Comparison of ENCODE assay signal across 8 cellular contexts in genomic region chr11:78188012-78188808, GRCh38. TPM values are rescaled to one million over a fixed set of nuclear protein-coding genes. Genes with fewer than 3 reads are reported as not detected.
DNase-seq lines count a peak whose midpoint lies in the region; ATAC-seq and TF ChIP-seq lines count a peak whose summit lies in the region.

Gene KCTD21, minus strand, starts transcription at chr11:78188626. Its CDS starts 14,072 bp downstream, at chr11:78174554.

- no peaks in the 10 kb centered on the region for H3K9me2 ChIP-seq in OCI-LY1 (ENCODE audit: low read depth, low read length)

- no peaks in the 10 kb centered on the region for H4K20me1 ChIP-seq in OCI-LY1 (ENCODE audit: insufficient read depth, low read length)

- peaks cover 19% of the 10 kb centered on the region for H3K4me1 ChIP-seq in OCI-LY1 (ENCODE audit: insufficient read depth, low read length, severe bottlenecking)

- peaks cover 28% of the 10 kb centered on the region for H3K4me1 Mint-ChIP-seq in endothelial cell (ENCODE audit: unreplicated experiment)
- H3K4me1 Mint-ChIP-seq in mesothelial cell of epicardium = peaks cover 27% of the 10 kb centered on the region

- peak within 1 kb of the TSS; percentile 99 for H3K4me3 Mint-ChIP-seq in endothelial cell (ENCODE audit: unreplicated experiment)
- peak within 1 kb of the TSS; percentile 95 for H3K4me3 Mint-ChIP-seq in mesothelial cell of epicardium

- DNase-seq in DMS 273 (lab: John Stamatoyannopoulos, UW; ENCODE audit: unreplicated experiment) (peak; percentile 96), HuH-7 (ENCODE audit: low spot score) (peak; percentile 90), endothelial cell (ENCODE audit: low spot score) (peak; percentile 96), mesothelial cell of epicardium (ENCODE audit: low spot score in 2 of 2, unreplicated experiment in 2 of 2) (peak; percentile 85 to 89)
- DNase-seq in activated CD8-positive, alpha-beta memory T cell treated with anti-CD3 and anti-CD28 coated beads, Interleukin-2, amount 50 U/mL, for 48 hours = peak; percentile 94
- peak; percentile 83 to 84 for DNase-seq in stimulated activated CD8-positive, alpha-beta memory T cell treated with anti-CD3 and anti-CD28 coated beads, Interleukin-15, amount 100 ng/mL, for 4 hours (ENCODE audit: low read depth in 2 of 2)

- ATAC-seq in GM21526 (IDR thresholded peaks at IDR 0.05; ENCODE audit: low FRiP score, unreplicated experiment) = peak; percentile 96

- no peaks in the 10 kb centered on the region for H3K9me3 ChIP-seq in OCI-LY1 (ENCODE audit: low read length)

- no peaks in the 10 kb centered on the region for H3F3A ChIP-seq in OCI-LY1 (ENCODE audit: insufficient read depth, low read length)

- no peak within 1 kb of the TSS for H3K27ac ChIP-seq in OCI-LY1 (ENCODE audit: low read depth, low read length, poor library complexity, severe bottlenecking)

- H3K36me3 Mint-ChIP-seq in endothelial cell (ENCODE audit: low read depth, unreplicated experiment) = peaks cover 6% of the 10 kb centered on the region
- peaks cover 1% of the 10 kb centered on the region for H3K36me3 Mint-ChIP-seq in mesothelial cell of epicardium

- peak within 1 kb of the TSS; percentile 79 for H3K4me3 ChIP-seq in OCI-LY1 (ENCODE audit: low read depth, low read length, poor library complexity, severe bottlenecking)

- H3K9me3 Mint-ChIP-seq in endothelial cell (ENCODE audit: unreplicated experiment) (no peaks in the 10 kb centered on the region), mesothelial cell of epicardium (no peaks in the 10 kb centered on the region)

- peak within 1 kb of the TSS; percentile 65; the same call in 1 of the 2 replicates for H2AFZ ChIP-seq in OCI-LY1 (ENCODE audit: low read length)

- H3K27ac Mint-ChIP-seq in endothelial cell (ENCODE audit: unreplicated experiment) (peak within 1 kb of the TSS; percentile 57), mesothelial cell of epicardium (peak within 1 kb of the TSS; percentile 74)

- no peaks in the 10 kb centered on the region for H3K36me3 ChIP-seq in OCI-LY1 (ENCODE audit: insufficient read depth, low read length)

- no peaks in the 10 kb centered on the region for H3K79me2 ChIP-seq in OCI-LY1 (ENCODE audit: insufficient read depth, low read length)

- H3K4me2 ChIP-seq in OCI-LY1 (ENCODE audit: low read length) = peak within 1 kb of the TSS; percentile 93

- peak within 1 kb of the TSS; percentile 64 for H3K9ac ChIP-seq in OCI-LY1 (ENCODE audit: low read length)

- no peaks in the 10 kb centered on the region; the same call in 1 of the 2 replicates for H3K27me3 ChIP-seq in OCI-LY1 (ENCODE audit: insufficient read depth, low read length)

- TF ChIP-seq CTCF in OCI-LY1 (IDR thresholded peaks at IDR 0.05; ENCODE audit: low read length) (no peak), endothelial cell (IDR thresholded peaks at IDR 0.05; ENCODE audit: unreplicated experiment) (no peak), mesothelial cell of epicardium (IDR thresholded peaks at IDR 0.05; ENCODE audit: unreplicated experiment) (no peak)

- H3K27me3 Mint-ChIP-seq in endothelial cell (ENCODE audit: unreplicated experiment) (peaks cover 5% of the 10 kb centered on the region), mesothelial cell of epicardium (ENCODE audit: low read depth) (no peaks in the 10 kb centered on the region)

RNA-seq across cellular contexts. Expression of gene KCTD21, which starts in this region (rescaled TPM):
- 11.4 TPM for total RNA-seq in endothelial cell (ENCODE audit: unreplicated experiment)
- 5.1 to 7.2 TPM (median 5.2 TPM) in 3 replicates for total RNA-seq in mesothelial cell of epicardium
